1 cellular context compared by ENCODE assay signal in genomic region chr17:82457071-82457789, GRCh38.
TF ChIP-seq lines count a peak whose summit lies in the region.

No MANE protein-coding gene starts in this region.

TF ChIP-seq in K562, 482 proteins besides CTCF, POLR2A, EP300 and RAD21 (continued from another document):
- TF ChIP-seq POU5F1 (IDR thresholded peaks at IDR 0.05; ENCODE audit: borderline replicate concordance, low read depth, low read length, partially characterized antibody): no peak
- peak; percentile 48; the same call in 1 of the 2 replicates for TF ChIP-seq NCOR1 (IDR thresholded peaks at IDR 0.05)
- no peak for TF ChIP-seq MBD1 (CRISPR knock-in tag; IDR thresholded peaks at IDR 0.05)
- no peak for TF ChIP-seq MLX (CRISPR knock-in tag; conservative IDR thresholded peaks at IDR 0.05)
- TF ChIP-seq SMC3 (conservative IDR thresholded peaks at IDR 0.05; ENCODE audit: insufficient read depth, low read depth, low read length): no peak
- no peak for TF ChIP-seq KDM2B (CRISPR knock-in tag; IDR thresholded peaks at IDR 0.05)
- TF ChIP-seq MNT (conservative IDR thresholded peaks at IDR 0.05): no peak
- TF ChIP-seq HMGN3 (IDR thresholded peaks at IDR 0.05; ENCODE audit: borderline replicate concordance, extremely low read depth, insufficient read length, low read depth, low read length): no peak
- TF ChIP-seq RHOXF2B (CRISPR knock-in tag; conservative IDR thresholded peaks at IDR 0.05): no peak
- no peak for TF ChIP-seq ZNF668 (CRISPR knock-in tag; IDR thresholded peaks at IDR 0.05)
- no peak for TF ChIP-seq XRCC4 (IDR thresholded peaks at IDR 0.05; ENCODE audit: extremely low read depth, insufficient read depth, insufficient read length)
- 0 out of 2 replicates have a peak, but pooled peaks have one; percentile 44 for TF ChIP-seq POLR2AphosphoS2 (IDR thresholded peaks at IDR 0.05; ENCODE audit: low read length)
- TF ChIP-seq ZFP1 (CRISPR knock-in tag; IDR thresholded peaks at IDR 0.05): no peak
- no peak for TF ChIP-seq TARDBP (IDR thresholded peaks at IDR 0.05)
- TF ChIP-seq ZNF766 (CRISPR knock-in tag; conservative IDR thresholded peaks at IDR 0.05): 0 out of 2 replicates have a peak, but pooled peaks have one; percentile 47
- TF ChIP-seq AFF4 (CRISPR knock-in tag; IDR thresholded peaks at IDR 0.05): peak; percentile 12; the same call in 1 of the 2 replicates
- TF ChIP-seq RBM14 (IDR thresholded peaks at IDR 0.05; ENCODE audit: borderline replicate concordance, insufficient read depth, low read depth, low read length): no peak
- no peak; the same call in 1 of the 2 replicates for TF ChIP-seq SMARCE1 (IDR thresholded peaks at IDR 0.05)
- TF ChIP-seq ZBTB9 (CRISPR knock-in tag; IDR thresholded peaks at IDR 0.05): no peak
- no peak for TF ChIP-seq GMEB1 (CRISPR knock-in tag; IDR thresholded peaks at IDR 0.05)
- TF ChIP-seq PHF21A (IDR thresholded peaks at IDR 0.05; ENCODE audit: borderline replicate concordance, low read depth): no peak
- no peak for TF ChIP-seq ZNF184 (CRISPR knock-in tag; IDR thresholded peaks at IDR 0.05)
- no peak for TF ChIP-seq ZNF445 (CRISPR knock-in tag; IDR thresholded peaks at IDR 0.05; ENCODE audit: low read depth)
- no peak for TF ChIP-seq MIER1 (IDR thresholded peaks at IDR 0.05; ENCODE audit: low read depth)
- TF ChIP-seq SMAD1 (IDR thresholded peaks at IDR 0.05; ENCODE audit: low read depth, low read length, partially characterized antibody): no peak
- no peak for TF ChIP-seq SREBF2 (CRISPR knock-in tag; IDR thresholded peaks at IDR 0.05)
- TF ChIP-seq MCM3 (IDR thresholded peaks at IDR 0.05): no peak
- peak in 1 of 2 experiments; percentile 45; a peak in 1 of 4 replicates for TF ChIP-seq TBL1XR1 (IDR thresholded peaks at IDR 0.05; ENCODE audit: low read length in 2 of 2)
- TF ChIP-seq ZBTB1 (CRISPR knock-in tag; IDR thresholded peaks at IDR 0.05; ENCODE audit: borderline replicate concordance, low read depth): no peak
- no peak for TF ChIP-seq HDAC2 (IDR thresholded peaks at IDR 0.05)
- 0 out of 2 replicates have a peak, but pooled peaks have one; percentile 24 for TF ChIP-seq SOX6 (IDR thresholded peaks at IDR 0.05)
- TF ChIP-seq SUPT5H (IDR thresholded peaks at IDR 0.05): no peak
- TF ChIP-seq PML (IDR thresholded peaks at IDR 0.05; ENCODE audit: low read length): 0 out of 2 replicates have a peak, but pooled peaks have one; percentile 20
- TF ChIP-seq ZC3H8 (IDR thresholded peaks at IDR 0.05): no peak
